ENCODE assay signal across 23 cellular contexts in the genomic region with DNA sequence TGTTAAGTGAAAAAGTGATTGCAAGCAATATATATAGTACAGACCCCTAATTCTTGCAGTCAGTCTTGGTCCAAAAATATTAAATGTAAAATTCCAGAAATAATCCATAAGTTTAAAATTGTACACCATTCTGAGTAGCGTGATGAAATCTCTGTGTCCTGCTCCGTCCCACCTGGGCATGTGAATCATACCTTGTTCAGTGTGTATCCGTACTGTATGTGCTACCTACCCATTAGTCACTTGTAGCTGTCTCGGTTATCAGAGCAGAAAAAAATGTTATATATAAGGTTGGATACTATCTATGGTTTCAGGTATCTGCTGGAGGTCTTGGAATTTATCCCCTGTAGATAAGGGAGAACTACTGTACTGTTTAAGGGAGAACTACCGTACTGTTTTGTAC.
"Had no signal": no experiment of that assay in that cellular context is flagged by ENCODE, and none has a peak within 500 bp of the region (broad histone marks: within the 10 kb centered on the region; RNA-seq: fewer than 3 reads in every experiment).

No MANE protein-coding gene starts in this region.

- H3K4me3 ChIP-seq: ascending aorta, esophagus squamous epithelium had no signal

- ATAC-seq: activated CD4-positive, alpha-beta T cell treated with anti-CD3 and anti-CD28 coated beads for 36 hours; activated CD8-positive, alpha-beta memory T cell treated with anti-CD3 and anti-CD28 coated beads, Interleukin-2, amount 10 ng/mL, durations not matched to agents 7 days and 5 days; activated CD8-positive, alpha-beta T cell treated with anti-CD3 and anti-CD28 coated beads, Interleukin-2, amount 10 ng/mL, durations not matched to agents 7 days and 5 days; effector memory CD8-positive, alpha-beta T cell had no signal

- H3K27me3 ChIP-seq: ascending aorta, esophagus squamous epithelium had no signal

- H3K27ac ChIP-seq: ascending aorta, epithelial cell of prostate, esophagus squamous epithelium had no signal

- H3K9me3 ChIP-seq: esophagus squamous epithelium had no signal

- H3K4me1 ChIP-seq: ascending aorta, esophagus squamous epithelium had no signal

- DNase-seq: activated CD4-positive, alpha-beta memory T cell treated with anti-CD3 and anti-CD28 coated beads for 36 hours; activated CD4-positive, alpha-beta T cell treated with anti-CD3 and anti-CD28 coated beads for 36 hours; activated CD4-positive, alpha-beta T cell treated with anti-CD3 and anti-CD28 coated beads, Interleukin-2, amount 10 ng/mL, durations not matched to agents 24 days and 14 days; activated CD4-positive, CD25-positive, alpha-beta regulatory T cell; activated CD4-positive, CD25-positive, alpha-beta regulatory T cell treated with anti-CD3 and anti-CD28 coated beads, Interleukin-2, amount 50 U/mL, for 72 hours; activated CD8-positive, alpha-beta memory T cell treated with anti-CD3 and anti-CD28 coated beads, Interleukin-2, amount 10 ng/mL, durations not matched to agents 7 days and 5 days; activated CD8-positive, alpha-beta memory T cell treated with anti-CD3 and anti-CD28 coated beads, Interleukin-2, amount 50 U/mL, for 4 hours; activated CD8-positive, alpha-beta T cell treated with anti-CD3 and anti-CD28 coated beads, Interleukin-2, amount 10 ng/mL, durations not matched to agents 7 days and 5 days; activated effector memory CD4-positive, alpha-beta T cell treated with anti-CD3 and anti-CD28 coated beads, Interleukin-2, amount 50 U/mL, for 16 hours; activated naive CD4-positive, alpha-beta T cell treated with anti-CD3 and anti-CD28 coated beads for 36 hours; activated naive CD8-positive, alpha-beta T cell treated with anti-CD3 and anti-CD28 coated beads, Interleukin-2, amount 10 ng/mL, durations not matched to agents 7 days and 5 days; activated T-cell treated with anti-CD3 and anti-CD28 coated beads, Interleukin-2, amount 50 U/mL, for 1 hour; activated T-cell treated with anti-CD3 and anti-CD28 coated beads, Interleukin-2, amount 50 U/mL, for 48 hours; caudate nucleus; cortex of kidney; dermis blood vessel endothelial cell; effector CD4-positive, alpha-beta T cell; effector memory CD8-positive, alpha-beta T cell; esophagus squamous epithelium; head of caudate nucleus; T-helper 2 cell had no signal
